ENCODE assay signal across 44 cellular contexts in genomic region chrX:151698485-151698884, GRCh38. TPM values are rescaled to one million over a fixed set of nuclear protein-coding genes. Genes with fewer than 3 reads are reported as not detected.
"Had no signal": no experiment of that assay in that cellular context is flagged by ENCODE, and none has a peak within 500 bp of the region (broad histone marks: within the 10 kb centered on the region; RNA-seq: fewer than 3 reads in every experiment).

No MANE protein-coding gene starts in this region.

- H3K36me3 Mint-ChIP-seq: activated naive CD4-positive, alpha-beta T cell treated with anti-CD3 and anti-CD28 coated beads, Interleukin-2, amount 10 ng/mL, durations not matched to agents 7 days and 5 days; activated naive CD4-positive, alpha-beta T cell treated with anti-CD3 and anti-CD28 coated beads, Interleukin-2, amount 50 U/mL, for 24 hours; activated naive CD4-positive, alpha-beta T cell treated with anti-CD3 and anti-CD28 coated beads, Interleukin-2, amount 50 U/mL, for 72 hours; activated naive CD8-positive, alpha-beta T cell; activated naive CD8-positive, alpha-beta T cell treated with anti-CD3 and anti-CD28 coated beads for 36 hours; activated naive CD8-positive, alpha-beta T cell treated with anti-CD3 and anti-CD28 coated beads, Interleukin-2, amount 10 ng/mL, durations not matched to agents 7 days and 5 days; brain had no signal

- H3K27me3 ChIP-seq: ascending aorta, body of pancreas, brain microvascular endothelial cell, cardiac muscle cell had no signal

- H3K4me1 ChIP-seq: adrenal gland, ascending aorta, body of pancreas, breast epithelium had no signal

- H3K36me3 ChIP-seq: adrenal gland, ascending aorta, brain microvascular endothelial cell, breast epithelium, cardiac muscle cell had no signal

- H3K4me1 Mint-ChIP-seq: activated naive CD4-positive, alpha-beta T cell treated with anti-CD3 and anti-CD28 coated beads, Interleukin-2, amount 10 ng/mL, durations not matched to agents 7 days and 5 days; activated naive CD4-positive, alpha-beta T cell treated with anti-CD3 and anti-CD28 coated beads, Interleukin-2, amount 50 U/mL, for 24 hours; activated naive CD8-positive, alpha-beta T cell treated with anti-CD3 and anti-CD28 coated beads, Interleukin-2, amount 10 ng/mL, durations not matched to agents 7 days and 5 days; activated naive CD8-positive, alpha-beta T cell treated with anti-CD3 and anti-CD28 coated beads, Interleukin-2, amount 50 U/mL, for 24 hours; activated T-helper 17 cell treated with anti-CD3 and anti-CD28 coated beads, Interleukin-2, amount 50 U/mL, for 72 hours; central memory CD8-positive, alpha-beta T cell had no signal

- H3K9me3 Mint-ChIP-seq: activated naive CD4-positive, alpha-beta T cell treated with anti-CD3 and anti-CD28 coated beads for 36 hours; activated naive CD4-positive, alpha-beta T cell treated with anti-CD3 and anti-CD28 coated beads, Interleukin-2, amount 10 ng/mL, durations not matched to agents 7 days and 5 days; activated naive CD4-positive, alpha-beta T cell treated with anti-CD3 and anti-CD28 coated beads, Interleukin-2, amount 50 U/mL, for 24 hours; activated naive CD4-positive, alpha-beta T cell treated with anti-CD3 and anti-CD28 coated beads, Interleukin-2, amount 50 U/mL, for 72 hours; activated naive CD8-positive, alpha-beta T cell treated with anti-CD3 and anti-CD28 coated beads for 36 hours; activated naive CD8-positive, alpha-beta T cell treated with anti-CD3 and anti-CD28 coated beads, Interleukin-2, amount 10 ng/mL, durations not matched to agents 7 days and 5 days; activated naive CD8-positive, alpha-beta T cell treated with anti-CD3 and anti-CD28 coated beads, Interleukin-2, amount 50 U/mL, for 24 hours; activated T-cell treated with anti-CD3 and anti-CD28 coated beads, Interleukin-2, amount 50 U/mL, for 24 hours; activated T-cell treated with anti-CD3 and anti-CD28 coated beads, Interleukin-2, amount 50 U/mL, for 4 hours; activated T-cell treated with anti-CD3 and anti-CD28 coated beads, Interleukin-2, amount 50 U/mL, for 72 hours; activated T-helper 1 cell treated with anti-CD3 and anti-CD28 coated beads, Interleukin-12 subunit alpha, Interleukin-12 subunit beta, Interleukin-2, Interleukin-4 antibody, amounts not matched to agents 30 ng/mL and 10 ng/mL and 1 ng/mL, durations not matched to agents 14 hours and 24 hours and 36 hours; activated T-helper 17 cell treated with anti-CD3 and anti-CD28 coated beads, Interleukin-2, amount 50 U/mL, for 72 hours; activated T-helper 2 cell treated with anti-CD3 and anti-CD28 coated beads, Interferon-gamma antibody, Interleukin-2, Interleukin-4, amounts not matched to agents 10 μg/mL and 5 μg/mL and 100 μg/mL, durations not matched to agents 14 hours and 24 hours and 36 hours; central memory CD8-positive, alpha-beta T cell had no signal

- H3K27ac Mint-ChIP-seq: activated naive CD4-positive, alpha-beta T cell treated with anti-CD3 and anti-CD28 coated beads for 36 hours; activated naive CD4-positive, alpha-beta T cell treated with anti-CD3 and anti-CD28 coated beads, Interleukin-2, amount 10 ng/mL, durations not matched to agents 7 days and 5 days; activated naive CD4-positive, alpha-beta T cell treated with anti-CD3 and anti-CD28 coated beads, Interleukin-2, amount 50 U/mL, for 24 hours; activated naive CD4-positive, alpha-beta T cell treated with anti-CD3 and anti-CD28 coated beads, Interleukin-2, amount 50 U/mL, for 72 hours; activated naive CD8-positive, alpha-beta T cell; activated naive CD8-positive, alpha-beta T cell treated with anti-CD3 and anti-CD28 coated beads for 36 hours; activated naive CD8-positive, alpha-beta T cell treated with anti-CD3 and anti-CD28 coated beads, Interleukin-2, amount 10 ng/mL, durations not matched to agents 7 days and 5 days; activated naive CD8-positive, alpha-beta T cell treated with anti-CD3 and anti-CD28 coated beads, Interleukin-2, amount 50 U/mL, for 24 hours; activated T-cell treated with anti-CD3 and anti-CD28 coated beads, Interleukin-2, amount 50 U/mL, for 24 hours; activated T-cell treated with anti-CD3 and anti-CD28 coated beads, Interleukin-2, amount 50 U/mL, for 72 hours; activated T-helper 1 cell treated with anti-CD3 and anti-CD28 coated beads, Interleukin-12 subunit alpha, Interleukin-12 subunit beta, Interleukin-2, Interleukin-4 antibody, amounts not matched to agents 30 ng/mL and 10 ng/mL and 1 ng/mL, durations not matched to agents 14 hours and 24 hours and 36 hours; activated T-helper 17 cell treated with anti-CD3 and anti-CD28 coated beads, Interleukin-2, amount 50 U/mL, for 72 hours; activated T-helper 2 cell treated with anti-CD3 and anti-CD28 coated beads, Interferon-gamma antibody, Interleukin-2, Interleukin-4, amounts not matched to agents 10 μg/mL and 5 μg/mL and 100 μg/mL, durations not matched to agents 14 hours and 24 hours and 36 hours had no signal

- H3K4me3 Mint-ChIP-seq: activated naive CD4-positive, alpha-beta T cell treated with anti-CD3 and anti-CD28 coated beads for 36 hours; activated naive CD4-positive, alpha-beta T cell treated with anti-CD3 and anti-CD28 coated beads, Interleukin-2, amount 10 ng/mL, durations not matched to agents 7 days and 5 days; activated naive CD4-positive, alpha-beta T cell treated with anti-CD3 and anti-CD28 coated beads, Interleukin-2, amount 50 U/mL, for 24 hours; activated naive CD8-positive, alpha-beta T cell; activated naive CD8-positive, alpha-beta T cell treated with anti-CD3 and anti-CD28 coated beads for 36 hours; activated naive CD8-positive, alpha-beta T cell treated with anti-CD3 and anti-CD28 coated beads, Interleukin-2, amount 10 ng/mL, durations not matched to agents 7 days and 5 days; activated naive CD8-positive, alpha-beta T cell treated with anti-CD3 and anti-CD28 coated beads, Interleukin-2, amount 50 U/mL, for 24 hours; activated T-cell treated with anti-CD3 and anti-CD28 coated beads, Interleukin-2, amount 50 U/mL, for 24 hours; activated T-cell treated with anti-CD3 and anti-CD28 coated beads, Interleukin-2, amount 50 U/mL, for 4 hours; activated T-cell treated with anti-CD3 and anti-CD28 coated beads, Interleukin-2, amount 50 U/mL, for 72 hours; activated T-helper 1 cell treated with anti-CD3 and anti-CD28 coated beads, Interleukin-12 subunit alpha, Interleukin-12 subunit beta, Interleukin-2, Interleukin-4 antibody, amounts not matched to agents 30 ng/mL and 10 ng/mL and 1 ng/mL, durations not matched to agents 14 hours and 24 hours and 36 hours; activated T-helper 17 cell treated with anti-CD3 and anti-CD28 coated beads, Interleukin-2, amount 50 U/mL, for 72 hours; central memory CD8-positive, alpha-beta T cell had no signal

- DNase-seq: activated effector memory CD4-positive, alpha-beta T cell treated with anti-CD3 and anti-CD28 coated beads, Interleukin-2, amount 50 U/mL, for 16 hours; activated effector memory CD4-positive, alpha-beta T cell treated with Interleukin-2 at 50 U/mL for 16 hours; activated gamma-delta T cell; activated gamma-delta T cell treated with Interleukin-2 at 50 U/mL for 16 hours; activated naive CD4-positive, alpha-beta T cell; activated naive CD4-positive, alpha-beta T cell treated with anti-CD3 and anti-CD28 coated beads for 36 hours; activated naive CD4-positive, alpha-beta T cell treated with anti-CD3 and anti-CD28 coated beads, Interleukin-2, amount 10 ng/mL, durations not matched to agents 7 days and 5 days; activated naive CD4-positive, alpha-beta T cell treated with anti-CD3 and anti-CD28 coated beads, Interleukin-2, amount 50 U/mL, for 16 hours; activated naive CD4-positive, alpha-beta T cell treated with Interleukin-2 at 50 U/mL for 16 hours; activated naive CD8-positive, alpha-beta T cell treated with anti-CD3 and anti-CD28 coated beads for 36 hours; activated naive CD8-positive, alpha-beta T cell treated with anti-CD3 and anti-CD28 coated beads, Interleukin-2, amount 10 ng/mL, durations not matched to agents 7 days and 5 days; activated naive CD8-positive, alpha-beta T cell treated with anti-CD3 and anti-CD28 coated beads, Interleukin-2, amount 50 U/mL, for 24 hours; activated T-cell treated with anti-CD3 and anti-CD28 coated beads for 4 hours; activated T-cell treated with anti-CD3 and anti-CD28 coated beads, Interleukin-2, amount 50 U/mL, for 1 hour; activated T-cell treated with anti-CD3 and anti-CD28 coated beads, Interleukin-2, amount 50 U/mL, for 24 hours; activated T-cell treated with anti-CD3 and anti-CD28 coated beads, Interleukin-2, amount 50 U/mL, for 4 hours; activated T-cell treated with anti-CD3 and anti-CD28 coated beads, Interleukin-2, amount 50 U/mL, for 48 hours; activated T-cell treated with anti-CD3 and anti-CD28 coated beads, Interleukin-2, amount 50 U/mL, for 72 hours; adrenal gland; amniotic stem cell; amygdala; anterior cingulate cortex; aorta; body of pancreas; brain microvascular endothelial cell; caudate nucleus; central memory CD4-positive, alpha-beta T cell; cerebellar nuclear complex had no signal

- H3K9me3 ChIP-seq: adrenal gland, ascending aorta, body of pancreas, breast epithelium had no signal

- H3K27ac ChIP-seq: adrenal gland, ascending aorta, body of pancreas, brain microvascular endothelial cell, breast epithelium, cardiac muscle cell had no signal

- ATAC-seq: activated naive CD4-positive, alpha-beta T cell treated with anti-CD3 and anti-CD28 coated beads, Interleukin-2, amount 50 U/mL, for 72 hours; activated naive CD8-positive, alpha-beta T cell treated with anti-CD3 and anti-CD28 coated beads, Interleukin-2, amount 50 U/mL, for 24 hours; activated T-cell treated with anti-CD3 and anti-CD28 coated beads, Interleukin-2, amount 50 U/mL, for 4 hours; activated T-cell treated with anti-CD3 and anti-CD28 coated beads, Interleukin-2, amount 50 U/mL, for 72 hours; activated T-helper 17 cell treated with anti-CD3 and anti-CD28 coated beads, Interleukin-2, amount 50 U/mL, for 72 hours; body of pancreas had no signal

- H3K4me3 ChIP-seq: adrenal gland, ascending aorta, body of pancreas, breast epithelium, cardiac muscle cell had no signal

RNA-seq across cellular contexts. Expression of gene PRRG3, which starts 3.2 kb away (rescaled TPM):
- total RNA-seq: activated naive CD4-positive, alpha-beta T cell treated with anti-CD3 and anti-CD28 coated beads for 36 hours; activated naive CD4-positive, alpha-beta T cell treated with anti-CD3 and anti-CD28 coated beads, Interleukin-2, amount 50 U/mL, for 72 hours; activated naive CD8-positive, alpha-beta T cell treated with anti-CD3 and anti-CD28 coated beads for 36 hours; activated naive CD8-positive, alpha-beta T cell treated with anti-CD3 and anti-CD28 coated beads, Interleukin-2, amount 10 ng/mL, durations not matched to agents 7 days and 5 days; activated T-cell treated with anti-CD3 and anti-CD28 coated beads, Interleukin-2, amount 50 U/mL, for 4 hours; activated T-cell treated with anti-CD3 and anti-CD28 coated beads, Interleukin-2, amount 50 U/mL, for 72 hours; activated T-helper 1 cell treated with anti-CD3 and anti-CD28 coated beads, Interleukin-12 subunit alpha, Interleukin-12 subunit beta, Interleukin-2, Interleukin-4 antibody, amounts not matched to agents 30 ng/mL and 10 ng/mL and 1 ng/mL, durations not matched to agents 14 hours and 24 hours and 36 hours; activated T-helper 17 cell treated with anti-CD3 and anti-CD28 coated beads, Interleukin-2, amount 50 U/mL, for 72 hours; activated T-helper 2 cell treated with anti-CD3 and anti-CD28 coated beads, Interferon-gamma antibody, Interleukin-2, Interleukin-4, amounts not matched to agents 10 μg/mL and 5 μg/mL and 100 μg/mL, durations not matched to agents 14 hours and 24 hours and 36 hours; ascending aorta; bronchial epithelial cell; chondrocyte had no signal
- polyA plus RNA-seq: aorta had no signal

RNA-seq across cellular contexts. Expression of gene FATE1, which starts 17.4 kb away (rescaled TPM):
- total RNA-seq: activated naive CD4-positive, alpha-beta T cell treated with anti-CD3 and anti-CD28 coated beads for 36 hours; activated naive CD4-positive, alpha-beta T cell treated with anti-CD3 and anti-CD28 coated beads, Interleukin-2, amount 50 U/mL, for 72 hours; activated naive CD8-positive, alpha-beta T cell treated with anti-CD3 and anti-CD28 coated beads for 36 hours; activated naive CD8-positive, alpha-beta T cell treated with anti-CD3 and anti-CD28 coated beads, Interleukin-2, amount 10 ng/mL, durations not matched to agents 7 days and 5 days; activated T-cell treated with anti-CD3 and anti-CD28 coated beads, Interleukin-2, amount 50 U/mL, for 4 hours; activated T-cell treated with anti-CD3 and anti-CD28 coated beads, Interleukin-2, amount 50 U/mL, for 72 hours; activated T-helper 1 cell treated with anti-CD3 and anti-CD28 coated beads, Interleukin-12 subunit alpha, Interleukin-12 subunit beta, Interleukin-2, Interleukin-4 antibody, amounts not matched to agents 30 ng/mL and 10 ng/mL and 1 ng/mL, durations not matched to agents 14 hours and 24 hours and 36 hours; activated T-helper 17 cell treated with anti-CD3 and anti-CD28 coated beads, Interleukin-2, amount 50 U/mL, for 72 hours; activated T-helper 2 cell treated with anti-CD3 and anti-CD28 coated beads, Interferon-gamma antibody, Interleukin-2, Interleukin-4, amounts not matched to agents 10 μg/mL and 5 μg/mL and 100 μg/mL, durations not matched to agents 14 hours and 24 hours and 36 hours; aorta; ascending aorta; astrocyte; body of pancreas; breast epithelium; bronchial epithelial cell; cerebellum; chondrocyte had no signal
- polyA plus RNA-seq: aorta, cardiac muscle cell had no signal

RNA-seq across cellular contexts. Expression of gene CNGA2, which starts 36.1 kb away (rescaled TPM):
- total RNA-seq: activated naive CD4-positive, alpha-beta T cell treated with anti-CD3 and anti-CD28 coated beads for 36 hours; activated naive CD4-positive, alpha-beta T cell treated with anti-CD3 and anti-CD28 coated beads, Interleukin-2, amount 50 U/mL, for 72 hours; activated naive CD8-positive, alpha-beta T cell treated with anti-CD3 and anti-CD28 coated beads for 36 hours; activated naive CD8-positive, alpha-beta T cell treated with anti-CD3 and anti-CD28 coated beads, Interleukin-2, amount 10 ng/mL, durations not matched to agents 7 days and 5 days; activated T-cell treated with anti-CD3 and anti-CD28 coated beads, Interleukin-2, amount 50 U/mL, for 4 hours; activated T-cell treated with anti-CD3 and anti-CD28 coated beads, Interleukin-2, amount 50 U/mL, for 72 hours; activated T-helper 1 cell treated with anti-CD3 and anti-CD28 coated beads, Interleukin-12 subunit alpha, Interleukin-12 subunit beta, Interleukin-2, Interleukin-4 antibody, amounts not matched to agents 30 ng/mL and 10 ng/mL and 1 ng/mL, durations not matched to agents 14 hours and 24 hours and 36 hours; activated T-helper 17 cell treated with anti-CD3 and anti-CD28 coated beads, Interleukin-2, amount 50 U/mL, for 72 hours; activated T-helper 2 cell treated with anti-CD3 and anti-CD28 coated beads, Interferon-gamma antibody, Interleukin-2, Interleukin-4, amounts not matched to agents 10 μg/mL and 5 μg/mL and 100 μg/mL, durations not matched to agents 14 hours and 24 hours and 36 hours; adrenal gland; aorta; ascending aorta; astrocyte; body of pancreas; breast epithelium; bronchial epithelial cell; cardiac muscle cell; cerebellum; chondrocyte had no signal
- polyA plus RNA-seq: adipose tissue, adrenal gland, aorta, cardiac muscle cell had no signal
